7 cellular contexts compared by ENCODE assay signal in the genomic region with DNA sequence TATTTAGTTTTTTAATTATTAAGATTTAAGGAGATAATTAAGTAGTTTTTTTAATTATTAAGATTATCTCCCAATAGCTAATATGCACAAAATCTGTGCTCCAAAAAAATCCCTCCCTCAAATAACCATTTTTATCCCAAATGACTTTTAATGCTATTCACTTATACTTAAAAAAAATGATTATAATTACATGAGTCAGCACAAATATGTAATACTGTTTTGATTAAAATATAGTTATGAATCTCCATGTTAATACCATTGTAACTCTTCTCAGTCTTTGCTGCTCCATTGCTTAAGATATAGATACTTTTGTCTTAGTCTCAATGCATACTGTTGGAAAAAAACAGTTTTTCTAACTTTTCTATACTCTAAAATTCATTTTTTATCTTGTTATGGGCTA.
"Had no signal": no experiment of that assay in that cellular context is flagged by ENCODE, and none has a peak within 500 bp of the region (broad histone marks: within the 10 kb centered on the region; RNA-seq: fewer than 3 reads in every experiment).

No MANE protein-coding gene starts in this region.

- H3K27ac ChIP-seq: KMS-11 had no signal

- H2AFZ ChIP-seq: GM23338 had no signal

- FAIRE-seq: HTR-8/SVneo had no signal

- DNase-seq: H9, HCEC 1CT, Karpas-422, KBM-7 had no signal

- ATAC-seq: GM23338 had no signal

- H3K4me2 ChIP-seq: GM23338, KMS-11 had no signal

- H3K4me3 ChIP-seq: GM23338 had no signal

- H3K9ac ChIP-seq: KMS-11 had no signal
